Comparison of ENCODE assay signal across 13 cellular contexts in the genomic region with DNA sequence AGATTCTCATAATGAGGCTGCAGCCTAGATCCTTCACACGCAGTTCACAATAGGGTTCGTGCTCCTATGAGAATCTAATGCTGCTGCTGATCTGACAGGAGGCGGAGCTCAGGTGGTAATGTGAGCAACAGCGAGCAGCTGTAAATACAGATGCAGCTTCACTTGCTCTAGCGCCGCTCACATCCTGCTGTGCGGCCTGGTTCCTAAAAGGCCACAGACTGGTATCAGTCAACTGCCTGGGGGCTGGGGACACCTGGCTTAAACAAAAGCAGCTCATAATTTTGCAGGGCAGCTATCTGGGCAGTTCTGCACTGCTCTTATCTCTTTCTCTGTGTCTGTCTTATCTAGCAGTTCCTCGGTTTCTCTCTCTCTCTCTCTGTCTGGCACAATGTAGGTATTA. TPM values are rescaled to one million over a fixed set of nuclear protein-coding genes. Genes with fewer than 3 reads are reported as not detected.
DNase-seq lines count a peak whose midpoint lies in the region; ATAC-seq lines count a peak whose summit lies in the region.
"Had no signal": no experiment of that assay in that cellular context is flagged by ENCODE, and none has a peak within 500 bp of the region (broad histone marks: within the 10 kb centered on the region; RNA-seq: fewer than 3 reads in every experiment).

No MANE protein-coding gene starts in this region.

- POLR2A ChIA-PET in naive thymus-derived CD4-positive, alpha-beta T cell (lab: Charles Lee): interaction anchor here (1.7 to 3.0 kb wide), 2 partner anchors 12 to 32 kb away, joined by 5 to 9 read pairs; no protein-coding TSS in a partner anchor

- no peaks in the 10 kb centered on the region for H3K27me3 ChIP-seq in naive thymus-derived CD4-positive, alpha-beta T cell (ENCODE audit: control insufficient read depth in 2 of 2, insufficient read depth in 2 of 2, low read length in 2 of 2)
- H3K27me3 ChIP-seq: esophagus squamous epithelium had no signal

- CTCF ChIA-PET in naive thymus-derived CD4-positive, alpha-beta T cell (lab: Charles Lee): interaction anchor here (1.1 to 2.1 kb wide), 5 partner anchors 9 to 69 kb away, joined by 3 to 9 read pairs (median 4); no protein-coding TSS in a partner anchor

- H3K27ac Mint-ChIP-seq in naive thymus-derived CD4-positive, alpha-beta T cell: peak overlapping the region; percentile 3 to 93 (median 80)
- H3K27ac Mint-ChIP-seq: brain had no signal

- peak overlapping the region; percentile 51 for H3K27ac ChIP-seq in naive thymus-derived CD4-positive, alpha-beta T cell (ENCODE audit: low read depth, low read length)
- H3K27ac ChIP-seq: esophagus squamous epithelium had no signal

- peaks cover 0 to 15% (median 9%) of the 10 kb centered on the region in 5 donors for H3K36me3 Mint-ChIP-seq in naive thymus-derived CD4-positive, alpha-beta T cell
- H3K36me3 Mint-ChIP-seq: brain had no signal

- H3K4me3 ChIP-seq in naive thymus-derived CD4-positive, alpha-beta T cell (ENCODE audit: low read length): no peak overlapping the region
- H3K4me3 ChIP-seq: esophagus squamous epithelium, HAP-1 had no signal

- no peaks in the 10 kb centered on the region for H3K9me3 ChIP-seq in naive thymus-derived CD4-positive, alpha-beta T cell (ENCODE audit: control insufficient read depth in 2 of 3, low read length in 3 of 3)

- peak overlapping the region in 6 of 10 donors; percentile 3 to 36 (median 26) for H3K4me3 Mint-ChIP-seq in naive thymus-derived CD4-positive, alpha-beta T cell
- H3K4me3 Mint-ChIP-seq: brain had no signal

- DNase-seq in activated CD8-positive, alpha-beta memory T cell treated with anti-CD3 and anti-CD28 coated beads, Interleukin-2, amount 50 U/mL, for 4 hours: peak; percentile 30
- no peak for DNase-seq in activated CD8-positive, alpha-beta memory T cell treated with anti-CD3 and anti-CD28 coated beads for 24 hours
- DNase-seq in NCI-H748 (lab: John Stamatoyannopoulos, UW; ENCODE audit: unreplicated experiment): peak; percentile 97
- peak in 5 of 9 donors; percentile 19 to 64 (median 51) for DNase-seq in naive thymus-derived CD4-positive, alpha-beta T cell
- DNase-seq in kidney glomerular epithelial cell (lab: John Stamatoyannopoulos, UW): no peak
- DNase-seq: esophagus squamous epithelium, KG1 had no signal

- peaks cover 0 to 17% (median 3%) of the 10 kb centered on the region in 11 donors for H3K9me3 Mint-ChIP-seq in naive thymus-derived CD4-positive, alpha-beta T cell

- H3K4me1 Mint-ChIP-seq in naive thymus-derived CD4-positive, alpha-beta T cell: peaks cover 11 to 19% (median 17%) of the 10 kb centered on the region in 7 donors
- H3K4me1 Mint-ChIP-seq: brain had no signal

- ATAC-seq in HG02840 (IDR thresholded peaks at IDR 0.05; ENCODE audit: low FRiP score, unreplicated experiment) (peak; percentile 84), HG03342 (IDR thresholded peaks at IDR 0.05; ENCODE audit: unreplicated experiment) (no peak), GM21515 (IDR thresholded peaks at IDR 0.05; ENCODE audit: unreplicated experiment) (no peak)
- ATAC-seq in naive thymus-derived CD4-positive, alpha-beta T cell: peak; percentile 87

- intact Hi-C loops in naive thymus-derived CD4-positive, alpha-beta T cell (cut with micrococcal nuclease): loop anchor here in 1 of 2 donors (1.0 kb wide), 1 partner anchor 9 kb away; no protein-coding TSS in a partner anchor

- peaks cover 3 to 12% of the 10 kb centered on the region in 2 donors for H3K4me1 ChIP-seq in naive thymus-derived CD4-positive, alpha-beta T cell (ENCODE audit: control insufficient read depth in 2 of 2, insufficient read depth in 2 of 2, low read length in 2 of 2)
- H3K4me1 ChIP-seq: esophagus squamous epithelium, HAP-1 had no signal

- H3K27me3 Mint-ChIP-seq in naive thymus-derived CD4-positive, alpha-beta T cell: no peaks in the 10 kb centered on the region

- no peaks in the 10 kb centered on the region for H3K36me3 ChIP-seq in naive thymus-derived CD4-positive, alpha-beta T cell (ENCODE audit: control insufficient read depth in 2 of 3, insufficient read depth in 3 of 3, low read length in 3 of 3)
- H3K36me3 ChIP-seq: esophagus squamous epithelium, HAP-1 had no signal

RNA-seq across cellular contexts. Expression of gene CD226, which starts 20.4 kb away (rescaled TPM):
- 100 to 1,000 TPM in 1 of 5 experiments, 10 to 100 TPM in 4; 43.4 to 103 (median 58.6) TPM for total RNA-seq in naive thymus-derived CD4-positive, alpha-beta T cell
- 10 to 100 TPM; 27.9 to 30.9 TPM for polyA plus RNA-seq in naive thymus-derived CD4-positive, alpha-beta T cell
- total RNA-seq: kidney epithelial cell had no signal

Comparison
In these comparisons a context has a peak if more than half of its experiments do, and no peak if none do; other contexts are left out.
1. DNase-seq: peak in activated CD8-positive, alpha-beta memory T cell treated with anti-CD3 and anti-CD28 coated beads, Interleukin-2, amount 50 U/mL, for 4 hours (single experiment), NCI-H748 (single experiment) and naive thymus-derived CD4-positive, alpha-beta T cell (5 of 9); none in activated CD8-positive, alpha-beta memory T cell treated with anti-CD3 and anti-CD28 coated beads for 24 hours (single experiment) and kidney glomerular epithelial cell (single experiment).
2. ATAC-seq: peak in HG02840 (single experiment) and naive thymus-derived CD4-positive, alpha-beta T cell (single experiment); none in HG03342 (single experiment) and GM21515 (single experiment).